2 cellular contexts compared by ENCODE assay signal in genomic region chr3:138850151-138850550, GRCh38.
A peak's percentile ranks its signal among the peaks of the same experiment; 100 is the strongest.
TF ChIP-seq lines count a peak whose summit lies in the region.

No MANE protein-coding gene starts in this region.

TF ChIP-seq in SK-N-SH, 30 proteins besides CTCF, POLR2A, EP300 and RAD21:
- TF ChIP-seq, protein P1, sequence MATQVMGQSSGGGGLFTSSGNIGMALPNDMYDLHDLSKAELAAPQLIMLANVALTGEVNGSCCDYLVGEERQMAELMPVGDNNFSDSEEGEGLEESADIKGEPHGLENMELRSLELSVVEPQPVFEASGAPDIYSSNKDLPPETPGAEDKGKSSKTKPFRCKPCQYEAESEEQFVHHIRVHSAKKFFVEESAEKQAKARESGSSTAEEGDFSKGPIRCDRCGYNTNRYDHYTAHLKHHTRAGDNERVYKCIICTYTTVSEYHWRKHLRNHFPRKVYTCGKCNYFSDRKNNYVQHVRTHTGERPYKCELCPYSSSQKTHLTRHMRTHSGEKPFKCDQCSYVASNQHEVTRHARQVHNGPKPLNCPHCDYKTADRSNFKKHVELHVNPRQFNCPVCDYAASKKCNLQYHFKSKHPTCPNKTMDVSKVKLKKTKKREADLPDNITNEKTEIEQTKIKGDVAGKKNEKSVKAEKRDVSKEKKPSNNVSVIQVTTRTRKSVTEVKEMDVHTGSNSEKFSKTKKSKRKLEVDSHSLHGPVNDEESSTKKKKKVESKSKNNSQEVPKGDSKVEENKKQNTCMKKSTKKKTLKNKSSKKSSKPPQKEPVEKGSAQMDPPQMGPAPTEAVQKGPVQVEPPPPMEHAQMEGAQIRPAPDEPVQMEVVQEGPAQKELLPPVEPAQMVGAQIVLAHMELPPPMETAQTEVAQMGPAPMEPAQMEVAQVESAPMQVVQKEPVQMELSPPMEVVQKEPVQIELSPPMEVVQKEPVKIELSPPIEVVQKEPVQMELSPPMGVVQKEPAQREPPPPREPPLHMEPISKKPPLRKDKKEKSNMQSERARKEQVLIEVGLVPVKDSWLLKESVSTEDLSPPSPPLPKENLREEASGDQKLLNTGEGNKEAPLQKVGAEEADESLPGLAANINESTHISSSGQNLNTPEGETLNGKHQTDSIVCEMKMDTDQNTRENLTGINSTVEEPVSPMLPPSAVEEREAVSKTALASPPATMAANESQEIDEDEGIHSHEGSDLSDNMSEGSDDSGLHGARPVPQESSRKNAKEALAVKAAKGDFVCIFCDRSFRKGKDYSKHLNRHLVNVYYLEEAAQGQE (IDR thresholded peaks at IDR 0.05; ENCODE audit: low read depth, low read length) = peak; percentile 84
- TF ChIP-seq YY1 (IDR thresholded peaks at IDR 0.05; ENCODE audit: low read depth) = no peak

TF ChIP-seq in SK-N-SH treated with all-trans-retinoic acid at 6 μM for 48 hours, 23 proteins besides CTCF, POLR2A, EP300 and RAD21:
- TF ChIP-seq ESRRG (CRISPR knock-in tag; IDR thresholded peaks at IDR 0.05) (no peak), PATZ1 (CRISPR knock-in tag; IDR thresholded peaks at IDR 0.05; ENCODE audit: borderline replicate concordance) (no peak), SNAI2 (CRISPR knock-in tag; IDR thresholded peaks at IDR 0.05) (no peak), ZNF8 (CRISPR knock-in tag; IDR thresholded peaks at IDR 0.05) (no peak), ZFP3 (CRISPR knock-in tag; IDR thresholded peaks at IDR 0.05) (no peak)
- TF ChIP-seq, protein P2, sequence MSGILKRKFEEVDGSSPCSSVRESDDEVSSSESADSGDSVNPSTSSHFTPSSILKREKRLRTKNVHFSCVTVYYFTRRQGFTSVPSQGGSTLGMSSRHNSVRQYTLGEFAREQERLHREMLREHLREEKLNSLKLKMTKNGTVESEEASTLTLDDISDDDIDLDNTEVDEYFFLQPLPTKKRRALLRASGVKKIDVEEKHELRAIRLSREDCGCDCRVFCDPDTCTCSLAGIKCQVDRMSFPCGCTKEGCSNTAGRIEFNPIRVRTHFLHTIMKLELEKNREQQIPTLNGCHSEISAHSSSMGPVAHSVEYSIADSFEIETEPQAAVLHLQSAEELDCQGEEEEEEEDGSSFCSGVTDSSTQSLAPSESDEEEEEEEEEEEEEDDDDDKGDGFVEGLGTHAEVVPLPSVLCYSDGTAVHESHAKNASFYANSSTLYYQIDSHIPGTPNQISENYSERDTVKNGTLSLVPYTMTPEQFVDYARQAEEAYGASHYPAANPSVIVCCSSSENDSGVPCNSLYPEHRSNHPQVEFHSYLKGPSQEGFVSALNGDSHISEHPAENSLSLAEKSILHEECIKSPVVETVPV (CRISPR knock-in tag; IDR thresholded peaks at IDR 0.05) = no peak
